ENCODE assay signal across 8 cellular contexts in genomic region chr16:4315185-4316102, GRCh38. TPM values are rescaled to one million over a fixed set of nuclear protein-coding genes. Genes with fewer than 3 reads are reported as not detected.
A peak's percentile ranks its signal among the peaks of the same experiment; 100 is the strongest.
DNase-seq lines count a peak whose midpoint lies in the region; ATAC-seq lines count a peak whose summit lies in the region.

Gene GLIS2, plus strand, starts transcription at chr16:4316067. Its CDS starts 16,214 bp downstream, at chr16:4332281.

- H3K27me3 Mint-ChIP-seq in activated naive CD4-positive, alpha-beta T cell treated with anti-CD3 and anti-CD28 coated beads for 36 hours (ENCODE audit: low read depth) = peaks cover 11% of the 10 kb centered on the region
- peaks cover 7% of the 10 kb centered on the region for H3K27me3 Mint-ChIP-seq in activated naive CD8-positive, alpha-beta T cell

- no peak within 1 kb of the TSS for H3K27ac Mint-ChIP-seq in activated naive CD4-positive, alpha-beta T cell treated with anti-CD3 and anti-CD28 coated beads for 36 hours
- H3K27ac Mint-ChIP-seq in activated naive CD8-positive, alpha-beta T cell = peak within 1 kb of the TSS; percentile 64

- no peaks in the 10 kb centered on the region for H3K9me3 Mint-ChIP-seq in activated naive CD4-positive, alpha-beta T cell treated with anti-CD3 and anti-CD28 coated beads for 36 hours
- no peaks in the 10 kb centered on the region for H3K9me3 Mint-ChIP-seq in activated naive CD8-positive, alpha-beta T cell (ENCODE audit: low read depth)

- DNase-seq in activated naive CD4-positive, alpha-beta T cell treated with anti-CD3 and anti-CD28 coated beads for 36 hours = no peak
- no peak for DNase-seq in activated naive CD4-positive, alpha-beta T cell (lab: John Stamatoyannopoulos, UW)
- DNase-seq in NCI-H226 = peak; percentile 73
- DNase-seq in globus pallidus (ENCODE audit: low spot score) = peak; percentile 45
- peak in 38 of 56 donors; percentile 8 to 79 (median 48) for DNase-seq in nucleus accumbens (lab: John Stamatoyannopoulos, UW)

- peaks cover 11% of the 10 kb centered on the region for H3K4me1 Mint-ChIP-seq in activated naive CD4-positive, alpha-beta T cell treated with anti-CD3 and anti-CD28 coated beads for 36 hours (ENCODE audit: low read depth)
- peaks cover 15% of the 10 kb centered on the region for H3K4me1 Mint-ChIP-seq in activated naive CD8-positive, alpha-beta T cell (ENCODE audit: low read depth)

- H3K4me3 Mint-ChIP-seq in activated naive CD4-positive, alpha-beta T cell treated with anti-CD3 and anti-CD28 coated beads for 36 hours = peak within 1 kb of the TSS; percentile 77
- H3K4me3 Mint-ChIP-seq in activated naive CD8-positive, alpha-beta T cell = peak within 1 kb of the TSS; percentile 90

- CTCF ChIA-PET in activated naive CD4-positive, alpha-beta T cell treated with anti-CD3 and anti-CD28 coated beads for 36 hours (lab: Charles Lee) = interaction anchor here (1.0 kb wide), 1 partner anchor 16 kb away, joined by 4 read pairs; no protein-coding TSS in a partner anchor

- ATAC-seq in GM21360 (IDR thresholded peaks at IDR 0.05; ENCODE audit: unreplicated experiment) = no peak
- ATAC-seq in HG02970 (IDR thresholded peaks at IDR 0.05; ENCODE audit: low FRiP score, unreplicated experiment) = no peak

- H3K36me3 Mint-ChIP-seq in activated naive CD4-positive, alpha-beta T cell treated with anti-CD3 and anti-CD28 coated beads for 36 hours (ENCODE audit: low read depth) = no peaks in the 10 kb centered on the region
- no peaks in the 10 kb centered on the region for H3K36me3 Mint-ChIP-seq in activated naive CD8-positive, alpha-beta T cell

- intact Hi-C loops in activated naive CD4-positive, alpha-beta T cell treated with anti-CD3 and anti-CD28 coated beads for 36 hours (cut with micrococcal nuclease) = loop anchor here (1.0 kb wide), 1 partner anchor 8 kb away; no protein-coding TSS in a partner anchor

RNA-seq across cellular contexts. Expression of gene GLIS2, which starts in this region (rescaled TPM):
- total RNA-seq in activated naive CD4-positive, alpha-beta T cell treated with anti-CD3 and anti-CD28 coated beads for 36 hours = under 1 TPM; 0.12 to 0.24 TPM

Comparison
In these comparisons a context has a peak if more than half of its experiments do, and no peak if none do; other contexts are left out.
1. DNase-seq: peak in NCI-H226 (single experiment), globus pallidus (single experiment) and nucleus accumbens (38 of 56); none in activated naive CD4-positive, alpha-beta T cell treated with anti-CD3 and anti-CD28 coated beads for 36 hours (single experiment) and activated naive CD4-positive, alpha-beta T cell (0 of 4).